In the genomic region with DNA sequence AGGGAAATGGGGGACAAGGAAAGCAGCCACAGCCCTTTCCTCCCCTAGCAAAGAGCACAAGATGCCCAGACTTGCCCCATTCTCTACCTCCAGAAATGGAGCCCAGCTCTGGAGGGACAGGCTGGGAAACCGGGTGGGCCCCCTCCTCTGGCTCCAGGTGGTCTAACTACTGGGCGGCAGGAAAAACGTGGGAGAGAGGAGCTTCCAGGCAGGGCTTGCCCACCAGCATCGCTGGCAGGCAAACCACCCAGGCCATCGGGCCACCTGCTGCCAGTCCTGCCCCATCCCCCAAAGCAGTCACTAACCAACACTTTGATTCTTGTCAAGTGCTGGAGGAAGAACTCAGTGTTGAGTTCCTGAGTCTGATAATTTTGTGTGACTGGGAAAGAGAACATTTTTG, we compare ENCODE assay signal across 1 cellular context.
TF ChIP-seq lines count a peak whose summit lies in the region.

No MANE protein-coding gene starts in this region.

TF ChIP-seq in GM12878, 131 proteins besides CTCF, POLR2A, EP300 and RAD21:
- TF ChIP-seq JUND (IDR thresholded peaks at IDR 0.05; ENCODE audit: low read depth, low read length): no peak
- no peak for TF ChIP-seq BCL3 (IDR thresholded peaks at IDR 0.05; ENCODE audit: borderline replicate concordance, insufficient read depth, low read depth, low read length, poor library complexity, severe bottlenecking)
- no peak for TF ChIP-seq SPI1 (IDR thresholded peaks at IDR 0.05; ENCODE audit: borderline replicate concordance, insufficient read depth, low read depth, low read length)
- TF ChIP-seq RELA (IDR thresholded peaks at IDR 0.05; ENCODE audit: borderline replicate concordance, partially characterized antibody): no peak
- no peak for TF ChIP-seq RUNX3 (IDR thresholded peaks at IDR 0.05; ENCODE audit: low read length)
- TF ChIP-seq ZZZ3 (IDR thresholded peaks at IDR 0.05; ENCODE audit: control insufficient read depth, insufficient read length, low read depth): no peak
- no peak for TF ChIP-seq MLLT1 (IDR thresholded peaks at IDR 0.05)
- no peak for TF ChIP-seq BMI1 (IDR thresholded peaks at IDR 0.05; ENCODE audit: borderline replicate concordance)
- no peak for TF ChIP-seq HDAC6 (IDR thresholded peaks at IDR 0.05; ENCODE audit: unreplicated experiment)
- no peak for TF ChIP-seq EZH2 (IDR thresholded peaks at IDR 0.05; ENCODE audit: borderline replicate concordance, control insufficient read depth, low read depth, low read length)
- TF ChIP-seq SREBF2 (IDR thresholded peaks at IDR 0.05; ENCODE audit: low read length): no peak
- no peak for TF ChIP-seq TBL1XR1 (IDR thresholded peaks at IDR 0.05; ENCODE audit: low read depth, low read length)
- no peak for TF ChIP-seq NBN (IDR thresholded peaks at IDR 0.05)
- TF ChIP-seq ATF2 (IDR thresholded peaks at IDR 0.05; ENCODE audit: low read length): no peak
